ENCODE assay signal across 19 cellular contexts in genomic region chr4:76939184-76939583, GRCh38.
"Had no signal": no experiment of that assay in that cellular context is flagged by ENCODE, and none has a peak within 500 bp of the region (broad histone marks: within the 10 kb centered on the region; RNA-seq: fewer than 3 reads in every experiment).

No MANE protein-coding gene starts in this region.

- DNase-seq: colonic mucosa; cortex of kidney; dermis blood vessel endothelial cell; dorsolateral prefrontal cortex; effector CD4-positive, alpha-beta T cell; effector CD8-positive, alpha-beta T cell; effector memory CD4-positive, alpha-beta T cell; effector memory CD8-positive, alpha-beta T cell; endodermal cell; erythroblast; esophagus squamous epithelium; foreskin fibroblast; foreskin keratinocyte; foreskin melanocyte; gastrocnemius medialis; glutamatergic neuron; head of caudate nucleus; heart left ventricle; heart right ventricle had no signal
